ENCODE assay signal across 18 cellular contexts in the genomic region with DNA sequence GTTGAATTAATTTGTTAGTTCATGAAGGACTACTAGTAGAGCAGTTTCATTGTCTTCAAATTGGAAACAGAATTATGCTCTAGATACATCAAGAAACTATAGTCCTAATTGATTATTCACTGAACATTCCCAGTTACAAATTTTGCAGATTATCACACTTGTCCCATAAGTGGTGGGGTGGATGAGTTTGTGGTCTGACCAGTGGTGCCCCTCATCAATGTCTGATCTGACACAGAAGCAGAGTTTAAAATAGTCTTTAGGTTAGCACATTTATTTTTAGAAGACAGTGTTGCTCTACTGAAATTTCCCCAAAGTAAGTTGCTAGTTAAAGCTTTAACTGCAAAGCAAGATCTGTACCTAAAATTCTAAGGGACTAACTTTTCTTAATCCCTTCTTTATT. TPM values are rescaled to one million over a fixed set of nuclear protein-coding genes. Genes with fewer than 3 reads are reported as not detected.
A peak's percentile ranks its signal among the peaks of the same experiment; 100 is the strongest.
DNase-seq lines count a peak whose midpoint lies in the region; ATAC-seq and TF ChIP-seq lines count a peak whose summit lies in the region.
"Had no signal": no experiment of that assay in that cellular context is flagged by ENCODE, and none has a peak within 500 bp of the region (broad histone marks: within the 10 kb centered on the region; RNA-seq: fewer than 3 reads in every experiment).

No MANE protein-coding gene starts in this region.

- H3K36me3 Mint-ChIP-seq in activated T-cell treated with anti-CD3 and anti-CD28 coated beads, Interleukin-2, amount 50 U/mL, for 72 hours (ENCODE audit: insufficient read depth in 2 of 2) = peaks cover 29 to 54% of the 10 kb centered on the region in 2 donors
- H3K36me3 Mint-ChIP-seq in activated CD8-positive, alpha-beta T cell treated with anti-CD3 and anti-CD28 coated beads for 36 hours (ENCODE audit: low read depth) = peaks cover 69% of the 10 kb centered on the region
- peaks cover 48% of the 10 kb centered on the region for H3K36me3 Mint-ChIP-seq in natural killer cell treated with Interleukin-12 subunit alpha and Interleukin-12 subunit beta and Interleukin-15 and Interleukin-18, amount 100 ng/mL, for 72 hours

- no peak for TF ChIP-seq CTCF in activated CD8-positive, alpha-beta T cell treated with anti-CD3 and anti-CD28 coated beads for 36 hours (IDR thresholded peaks at IDR 0.05)
- no peak for TF ChIP-seq CTCF in omental fat pad (IDR thresholded peaks at IDR 0.05)

- POLR2A ChIA-PET in activated CD8-positive, alpha-beta T cell treated with anti-CD3 and anti-CD28 coated beads for 36 hours (lab: Charles Lee) = no interaction called here

- intact Hi-C loops in activated CD8-positive, alpha-beta T cell treated with anti-CD3 and anti-CD28 coated beads for 36 hours (cut with micrococcal nuclease) = no loop called here

- no peaks in the 10 kb centered on the region for H3K27me3 Mint-ChIP-seq in activated T-cell treated with anti-CD3 and anti-CD28 coated beads, Interleukin-2, amount 50 U/mL, for 72 hours (ENCODE audit: low read depth)
- no peaks in the 10 kb centered on the region for H3K27me3 Mint-ChIP-seq in activated CD8-positive, alpha-beta T cell treated with anti-CD3 and anti-CD28 coated beads for 36 hours
- no peaks in the 10 kb centered on the region for H3K27me3 Mint-ChIP-seq in natural killer cell treated with Interleukin-12 subunit alpha and Interleukin-12 subunit beta and Interleukin-15 and Interleukin-18, amount 100 ng/mL, for 72 hours

- H3K4me1 Mint-ChIP-seq in activated T-cell treated with anti-CD3 and anti-CD28 coated beads, Interleukin-2, amount 50 U/mL, for 72 hours (ENCODE audit: low read depth) = peaks cover 45% of the 10 kb centered on the region
- peaks cover 63% of the 10 kb centered on the region for H3K4me1 Mint-ChIP-seq in activated CD8-positive, alpha-beta T cell treated with anti-CD3 and anti-CD28 coated beads for 36 hours (ENCODE audit: low read depth)
- peaks cover 47 to 64% of the 10 kb centered on the region in 2 donors for H3K4me1 Mint-ChIP-seq in natural killer cell treated with Interleukin-12 subunit alpha and Interleukin-12 subunit beta and Interleukin-15 and Interleukin-18, amount 100 ng/mL, for 72 hours (ENCODE audit: low read depth in 2 of 2)

- DNase-seq in activated T-cell treated with anti-CD3 and anti-CD28 coated beads, Interleukin-2, amount 50 U/mL, for 72 hours = no peak
- DNase-seq in activated T-cell treated with anti-CD3 and anti-CD28 coated beads for 4 hours = no peak
- DNase-seq in activated CD8-positive, alpha-beta T cell treated with anti-CD3 and anti-CD28 coated beads for 36 hours = no peak
- DNase-seq in natural killer cell treated with Interleukin-12 subunit alpha and Interleukin-12 subunit beta and Interleukin-15 and Interleukin-18, amount 100 ng/mL, for 72 hours (ENCODE audit: low spot score) = no peak
- no peak for DNase-seq in omental fat pad (ENCODE audit: low spot score)
- no peak for DNase-seq in NCI-H1092 (lab: John Stamatoyannopoulos, UW)
- no peak for DNase-seq in stimulated activated CD4-positive, alpha-beta T cell treated with anti-CD3 and anti-CD28 coated beads, Interleukin-15, amount 100 ng/mL, for 24 hours
- DNase-seq: activated CD8-positive, alpha-beta memory T cell treated with anti-CD3 and anti-CD28 coated beads, Interleukin-2, amount 50 U/mL, for 4 hours; activated naive CD4-positive, alpha-beta T cell; DMS53; endodermal cell; heart left ventricle; left lung; midbrain; NCI-H187; T-helper 9 cell had no signal

- CTCF ChIA-PET in activated CD8-positive, alpha-beta T cell treated with anti-CD3 and anti-CD28 coated beads for 36 hours (lab: Charles Lee) = no interaction called here

- H3K9me3 Mint-ChIP-seq in activated T-cell treated with anti-CD3 and anti-CD28 coated beads, Interleukin-2, amount 50 U/mL, for 72 hours = no peaks in the 10 kb centered on the region
- no peaks in the 10 kb centered on the region for H3K9me3 Mint-ChIP-seq in activated CD8-positive, alpha-beta T cell treated with anti-CD3 and anti-CD28 coated beads for 36 hours
- H3K9me3 Mint-ChIP-seq in natural killer cell treated with Interleukin-12 subunit alpha and Interleukin-12 subunit beta and Interleukin-15 and Interleukin-18, amount 100 ng/mL, for 72 hours = no peaks in the 10 kb centered on the region
- H3K9me3 Mint-ChIP-seq: CD14-positive monocyte, endodermal cell had no signal

- H3K27ac Mint-ChIP-seq in activated T-cell treated with anti-CD3 and anti-CD28 coated beads, Interleukin-2, amount 50 U/mL, for 72 hours = peak overlapping the region; percentile 67
- H3K27ac Mint-ChIP-seq in activated CD8-positive, alpha-beta T cell treated with anti-CD3 and anti-CD28 coated beads for 36 hours = peak overlapping the region; percentile 61
- H3K27ac Mint-ChIP-seq in natural killer cell treated with Interleukin-12 subunit alpha and Interleukin-12 subunit beta and Interleukin-15 and Interleukin-18, amount 100 ng/mL, for 72 hours = peak overlapping the region; percentile 42 to 51
- H3K27ac Mint-ChIP-seq: endodermal cell had no signal

- ATAC-seq in activated T-cell treated with anti-CD3 and anti-CD28 coated beads, Interleukin-2, amount 50 U/mL, for 72 hours (replicated peaks in 1 of 2) = no peak
- ATAC-seq in HG02610 (IDR thresholded peaks at IDR 0.05; ENCODE audit: unreplicated experiment) (peak; percentile 48), omental fat pad (ENCODE audit: low FRiP score) (no peak)
- no peak for ATAC-seq in activated CD8-positive, alpha-beta T cell treated with anti-CD3 and anti-CD28 coated beads for 36 hours
- no peak for ATAC-seq in natural killer cell treated with Interleukin-12 subunit alpha and Interleukin-12 subunit beta and Interleukin-15 and Interleukin-18, amount 100 ng/mL, for 72 hours
- ATAC-seq: heart left ventricle, left lung had no signal

- H3K4me3 Mint-ChIP-seq in activated T-cell treated with anti-CD3 and anti-CD28 coated beads, Interleukin-2, amount 50 U/mL, for 72 hours = no peak overlapping the region
- no peak overlapping the region for H3K4me3 Mint-ChIP-seq in activated CD8-positive, alpha-beta T cell treated with anti-CD3 and anti-CD28 coated beads for 36 hours
- H3K4me3 Mint-ChIP-seq in natural killer cell treated with Interleukin-12 subunit alpha and Interleukin-12 subunit beta and Interleukin-15 and Interleukin-18, amount 100 ng/mL, for 72 hours = peak overlapping the region; percentile 62
- H3K4me3 Mint-ChIP-seq: CD14-positive monocyte, endodermal cell had no signal

RNA-seq across cellular contexts. Expression of gene INKA2, which starts 42.9 kb away (rescaled TPM):
- 1 to 10 TPM; 3.9 to 4.3 TPM for total RNA-seq in activated T-cell treated with anti-CD3 and anti-CD28 coated beads, Interleukin-2, amount 50 U/mL, for 72 hours
- total RNA-seq in activated CD8-positive, alpha-beta T cell treated with anti-CD3 and anti-CD28 coated beads for 36 hours = 1 to 10 TPM; 1.7 to 2.3 TPM
- total RNA-seq in natural killer cell treated with Interleukin-12 subunit alpha and Interleukin-12 subunit beta and Interleukin-15 and Interleukin-18, amount 100 ng/mL, for 72 hours = under 1 TPM in 1 of 2 donors, not detected in 1; 0.45 TPM
- total RNA-seq in omental fat pad = 10 to 100 TPM in 1 of 4 donors, 1 to 10 TPM in 3; 2.1 to 21.3 (median 6.6) TPM

RNA-seq across cellular contexts. Expression of gene DDX20, which starts 59.4 kb away (rescaled TPM):
- total RNA-seq in activated T-cell treated with anti-CD3 and anti-CD28 coated beads, Interleukin-2, amount 50 U/mL, for 72 hours = 10 to 100 TPM; 13.3 to 15.8 TPM
- total RNA-seq in activated CD8-positive, alpha-beta T cell treated with anti-CD3 and anti-CD28 coated beads for 36 hours = 10 to 100 TPM; 15.3 to 15.9 TPM
- 10 to 100 TPM; 18.5 to 22.7 TPM for total RNA-seq in natural killer cell treated with Interleukin-12 subunit alpha and Interleukin-12 subunit beta and Interleukin-15 and Interleukin-18, amount 100 ng/mL, for 72 hours
- 10 to 100 TPM; 12.8 to 24.7 (median 21.3) TPM for total RNA-seq in omental fat pad
